ENCODE assay signal across 11 cellular contexts in the genomic region with DNA sequence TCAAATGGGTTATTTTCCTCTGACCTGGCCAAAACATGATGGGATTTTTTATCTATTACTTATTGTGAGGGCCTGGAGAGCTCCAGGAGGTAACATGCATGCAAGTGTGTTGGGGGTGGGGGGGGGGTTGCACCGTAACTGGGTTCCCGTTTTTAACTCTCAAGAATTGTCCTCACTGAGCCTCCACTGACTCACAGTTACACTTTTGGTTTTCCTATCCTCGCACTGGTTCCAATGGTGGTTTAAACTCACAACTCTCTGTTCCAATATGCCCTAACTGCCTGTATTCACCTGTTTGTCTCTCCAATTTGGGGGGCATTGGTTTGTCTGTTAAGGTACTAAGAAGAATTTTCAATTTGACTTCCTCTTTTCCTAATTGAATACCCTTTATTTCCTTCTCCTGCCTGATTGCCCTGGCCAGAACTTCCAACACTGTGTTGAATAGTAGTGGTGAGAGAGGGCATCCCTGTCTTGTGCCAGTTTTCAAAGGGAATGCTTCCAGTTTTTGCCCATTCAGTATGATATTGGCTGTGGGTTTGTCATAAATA. TPM values are rescaled to one million over a fixed set of nuclear protein-coding genes. Genes with fewer than 3 reads are reported as not detected.
"Had no signal": no experiment of that assay in that cellular context is flagged by ENCODE, and none has a peak within 500 bp of the region (broad histone marks: within the 10 kb centered on the region; RNA-seq: fewer than 3 reads in every experiment).

No MANE protein-coding gene starts in this region.

RNA-seq across cellular contexts. Expression of gene GLRA3, which starts 28.3 kb away (rescaled TPM):
- total RNA-seq: esophagus mucosa; gastrocnemius medialis; glomerular endothelial cell; left lobe of liver; liver; natural killer cell treated with Interleukin-12 subunit alpha and Interleukin-12 subunit beta and Interleukin-15 and Interleukin-18, amount 100 ng/mL, for 72 hours; neural crest cell; omental fat pad; posterior vena cava; pulmonary artery endothelial cell had no signal
- polyA plus RNA-seq: keratinocyte, liver had no signal
